In the genomic region with DNA sequence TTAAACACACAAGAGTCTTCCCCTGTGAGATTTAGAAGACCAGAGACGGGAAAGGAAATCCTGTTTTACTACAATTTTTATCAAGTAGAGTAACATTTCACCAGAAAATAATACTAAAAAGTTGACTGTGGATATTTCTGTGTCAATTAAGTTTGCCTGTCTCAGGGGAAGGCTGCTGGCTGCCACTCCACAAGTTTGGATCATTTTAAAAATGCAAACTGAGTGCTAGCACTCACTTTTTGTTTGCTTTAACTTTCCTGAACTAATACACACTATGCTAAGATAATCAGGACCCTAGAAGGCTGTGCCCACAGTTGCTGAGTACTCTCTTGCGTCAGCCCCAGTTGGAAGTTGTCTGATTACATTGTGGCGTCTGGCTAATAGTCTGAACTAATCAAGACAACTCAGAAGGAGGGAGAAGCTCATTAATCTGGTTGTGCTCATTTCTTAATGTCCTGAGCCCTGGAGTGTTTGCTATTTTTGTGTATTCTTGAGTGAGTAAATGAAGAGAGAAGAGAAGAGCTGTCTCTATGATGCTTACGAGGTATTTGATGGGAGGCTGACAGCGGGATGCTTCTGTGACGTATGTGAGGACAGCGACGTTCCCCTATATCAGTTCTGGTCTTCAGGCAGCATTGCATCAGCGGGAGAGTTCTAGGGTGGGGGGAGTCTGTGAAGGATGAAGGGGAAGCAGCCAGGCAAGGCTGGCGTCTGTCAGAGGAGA, we compare ENCODE assay signal across 27 cellular contexts.
DNase-seq lines count a peak whose midpoint lies in the region; ATAC-seq, FAIRE-seq and TF ChIP-seq lines count a peak whose summit lies in the region.
"Had no signal": no experiment of that assay in that cellular context is flagged by ENCODE, and none has a peak within 500 bp of the region (broad histone marks: within the 10 kb centered on the region; RNA-seq: fewer than 3 reads in every experiment).

No MANE protein-coding gene starts in this region.

- H3K4me1 ChIP-seq in H1 (replicated peaks in 1 of 4; ENCODE audit: control insufficient read depth in 3 of 4, insufficient read depth in 4 of 4, low read length in 3 of 4) (no peaks in the 10 kb centered on the region), right cardiac atrium (ENCODE audit: control insufficient read depth, insufficient read depth, low read length) (no peaks in the 10 kb centered on the region), smooth muscle cell (ENCODE audit: low read depth) (no peaks in the 10 kb centered on the region), prostate gland (replicated peaks) (no peaks in the 10 kb centered on the region)
- H3K4me1 ChIP-seq: SJCRH30 had no signal

- intact Hi-C loops in activated CD4-positive, alpha-beta T cell treated with anti-CD3 and anti-CD28 coated beads, Interleukin-2, amount 10 ng/mL, durations not matched to agents 24 days and 14 days (cut with micrococcal nuclease), result no loop called here
- intact Hi-C loops in right cardiac atrium (cut with DNase I), result no loop called here
- intact Hi-C loops in prostate gland (cut with DNase I), result no loop called here

- H3K4ac ChIP-seq in H1 (replicated peaks; ENCODE audit: insufficient read length, low read depth, low read length), result no peak overlapping the region

- WGBS in H1 (ENCODE audit: extremely low coverage in 1 of 2, insufficient coverage in 1 of 2, insufficient read length in 1 of 2, insufficient replicate concordance in 2 of 2, low coverage in 1 of 2, low lambda C conversion rate in 2 of 2, missing lambda C conversion rate in 1 of 2), 2 experiments, result 78% methylated on average over 10 of the region's 10 CpGs; no CpG with 5 or more reads in 1 of the 2 experiments
- WGBS in right cardiac atrium, result 47% methylated on average over 10 of the region's 10 CpGs
- 53% methylated on average over 10 of the region's 10 CpGs for WGBS in smooth muscle cell (ENCODE audit: low lambda C conversion rate)
- 76% methylated on average over 10 of the region's 10 CpGs for WGBS in prostate gland

- no peaks in the 10 kb centered on the region for H3F3A ChIP-seq in smooth muscle cell (ENCODE audit: low read depth)

- FAIRE-seq in H1 (lab: Jason Lieb, UNC), result no peak
- FAIRE-seq: G401.6, GM18507 had no signal

- H3K4me3 ChIP-seq in H1 (ENCODE audit: extremely low read depth in 1 of 4, insufficient read depth in 2 of 4, low read depth in 3 of 4, low read length in 4 of 4) (no peak overlapping the region), right cardiac atrium (ENCODE audit: low read length) (no peak overlapping the region), smooth muscle cell (no peak overlapping the region), prostate gland (no peak overlapping the region)
- H3K4me3 ChIP-seq: SJCRH30 had no signal

- H2AFZ ChIP-seq in H1 (ENCODE audit: low read length), result no peak overlapping the region
- peak overlapping the region; percentile 46 for H2AFZ ChIP-seq in smooth muscle cell (ENCODE audit: low read depth)

- no peaks in the 10 kb centered on the region for H3K27me3 Mint-ChIP-seq in activated CD4-positive, alpha-beta T cell treated with anti-CD3 and anti-CD28 coated beads, Interleukin-2, amount 10 ng/mL, durations not matched to agents 24 days and 14 days

- no peak overlapping the region for H3K23ac ChIP-seq in H1 (ENCODE audit: insufficient read length)

- TF ChIP-seq POLR2A in H1 (IDR thresholded peaks at IDR 0.05; ENCODE audit: control extremely low read depth in 1 of 2, low read depth in 2 of 2, low read length in 2 of 2) (no peak), prostate gland (IDR thresholded peaks at IDR 0.05) (no peak)

- no peaks in the 10 kb centered on the region for H3K36me3 Mint-ChIP-seq in activated CD4-positive, alpha-beta T cell treated with anti-CD3 and anti-CD28 coated beads, Interleukin-2, amount 10 ng/mL, durations not matched to agents 24 days and 14 days (ENCODE audit: low read depth)
- H3K36me3 Mint-ChIP-seq: CD8-positive, alpha-beta memory T cell had no signal

- POLR2A ChIA-PET in H1 (lab: Charles Lee; ENCODE audit: partially characterized antibody), result interaction anchor here (1.2 kb wide), 1 partner anchor 9 kb away, joined by 4 read pairs; no protein-coding TSS in a partner anchor

- no peaks in the 10 kb centered on the region for H3K23me2 ChIP-seq in H1 (ENCODE audit: low read depth, low read length)

- no peaks in the 10 kb centered on the region for H3K4me1 Mint-ChIP-seq in activated CD4-positive, alpha-beta T cell treated with anti-CD3 and anti-CD28 coated beads, Interleukin-2, amount 10 ng/mL, durations not matched to agents 24 days and 14 days
- H3K4me1 Mint-ChIP-seq: CD8-positive, alpha-beta memory T cell; IgD-negative memory B cell had no signal

- no peaks in the 10 kb centered on the region for H3K79me2 ChIP-seq in H1 (ENCODE audit: control insufficient read depth in 1 of 2, insufficient read depth in 2 of 2, low read length in 2 of 2)
- no peaks in the 10 kb centered on the region for H3K79me2 ChIP-seq in smooth muscle cell (ENCODE audit: low read depth)

- H2BK5ac ChIP-seq in H1 (ENCODE audit: low read depth, low read length), result no peak overlapping the region

- H3K9ac ChIP-seq in H1 (replicated peaks in 1 of 4; ENCODE audit: extremely low read depth in 1 of 4, low read depth in 3 of 4, low read length in 3 of 4) (no peak overlapping the region), smooth muscle cell (ENCODE audit: low read depth) (no peak overlapping the region)

- TF ChIP-seq RAD21 in H1 (IDR thresholded peaks at IDR 0.05 in 1 of 2, conservative IDR thresholded peaks at IDR 0.05 in 1 of 2; ENCODE audit: low read depth in 2 of 2, low read length in 2 of 2), result no peak

- CTCF ChIA-PET in H1 (lab: Charles Lee; ENCODE audit: partially characterized antibody), result interaction anchor here (0.6 to 2.2 kb wide), 2 partner anchors 19 to 413 kb away, joined by 3 to 7 read pairs; no protein-coding TSS in a partner anchor

- H2BK12ac ChIP-seq in H1 (ENCODE audit: low read depth, low read length), result no peak overlapping the region

- H3K27me3 ChIP-seq in H1 (replicated peaks in 1 of 4; ENCODE audit: control insufficient read depth in 3 of 4, extremely low read depth in 1 of 4, insufficient read depth in 3 of 4, low read length in 3 of 4) (no peaks in the 10 kb centered on the region), right cardiac atrium (ENCODE audit: control insufficient read depth, insufficient read depth) (no peaks in the 10 kb centered on the region), smooth muscle cell (ENCODE audit: low read depth) (no peaks in the 10 kb centered on the region), prostate gland (replicated peaks; ENCODE audit: insufficient read depth) (no peaks in the 10 kb centered on the region)
- H3K27me3 ChIP-seq: SJCRH30 had no signal

- H3K79me1 ChIP-seq in H1 (ENCODE audit: low read depth, low read length), result no peaks in the 10 kb centered on the region

- H4K20me1 ChIP-seq in H1 (replicated peaks in 1 of 2; ENCODE audit: control insufficient read depth in 1 of 2, insufficient read depth in 2 of 2, low read length in 2 of 2), result no peaks in the 10 kb centered on the region
- no peaks in the 10 kb centered on the region for H4K20me1 ChIP-seq in smooth muscle cell (ENCODE audit: low read depth)

- H3K18ac ChIP-seq in H1 (ENCODE audit: extremely low read depth, low read length), result no peak overlapping the region

- H3K27ac ChIP-seq in H1 (ENCODE audit: low read depth, low read length) (no peak overlapping the region), right cardiac atrium (ENCODE audit: low read length) (no peak overlapping the region), smooth muscle cell (ENCODE audit: low read depth) (peak overlapping the region; percentile 18), prostate gland (no peak overlapping the region)
- H3K27ac ChIP-seq: 22Rv1, SJCRH30 had no signal

- TF ChIP-seq CTCF in H1 (IDR thresholded peaks at IDR 0.05; ENCODE audit: control extremely low read depth in 1 of 3, insufficient read depth in 1 of 3, low read depth in 1 of 3, low read length in 3 of 3) (no peak), smooth muscle cell (IDR thresholded peaks at IDR 0.05; ENCODE audit: borderline replicate concordance, insufficient read depth, poor library complexity, severe bottlenecking) (no peak), prostate gland (IDR thresholded peaks at IDR 0.05) (no peak)

- H3K4me3 Mint-ChIP-seq in activated CD4-positive, alpha-beta T cell treated with anti-CD3 and anti-CD28 coated beads, Interleukin-2, amount 10 ng/mL, durations not matched to agents 24 days and 14 days, result no peak overlapping the region
- H3K4me3 Mint-ChIP-seq: IgD-negative memory B cell had no signal

- H3K4me2 ChIP-seq in H1 (ENCODE audit: insufficient read depth in 1 of 2, low read depth in 2 of 2, low read length in 2 of 2) (no peak overlapping the region), smooth muscle cell (peak overlapping the region; percentile 0)

- H2BK15ac ChIP-seq in H1 (ENCODE audit: low read length), result no peak overlapping the region

- peak; percentile 16 for DNase-seq in activated CD4-positive, alpha-beta T cell treated with anti-CD3 and anti-CD28 coated beads, Interleukin-2, amount 10 ng/mL, durations not matched to agents 24 days and 14 days
- no peak for DNase-seq in activated CD4-positive, alpha-beta T cell treated with anti-CD3 and anti-CD28 coated beads for 48 hours
- DNase-seq in H1 (ENCODE audit: low read depth in 1 of 2, low spot score in 2 of 2) (no peak), right cardiac atrium (peak in 2 of 3 donors; percentile 74 to 78), smooth muscle cell (lab: John Stamatoyannopoulos, UW; ENCODE audit: unreplicated experiment) (no peak), prostate gland (ENCODE audit: low spot score) (no peak), GM19238 (ENCODE audit: insufficient read length, low spot score) (no peak)
- DNase-seq: ACHN; C1 segment of cervical spinal cord; Calu3; CD8-positive, alpha-beta memory T cell; DMS153; GOT3; Karpas-422; NCI-H1105 treated with DMSO at 0.1 percent for 48 hours; NCI-H2029 treated with DMSO at 0.1 percent for 48 hours; NCI-H226; NCI-H510A treated with DMSO at 0.1 percent for 48 hours; NCI-H748 treated with DMSO at 0.1 percent for 48 hours; SJCRH30 had no signal

- no peak overlapping the region for H4K5ac ChIP-seq in H1 (ENCODE audit: insufficient read length, low read depth, low read length)

- no peaks in the 10 kb centered on the region for H3K9me3 Mint-ChIP-seq in activated CD4-positive, alpha-beta T cell treated with anti-CD3 and anti-CD28 coated beads, Interleukin-2, amount 10 ng/mL, durations not matched to agents 24 days and 14 days

- no peak overlapping the region for H3K14ac ChIP-seq in H1 (ENCODE audit: insufficient read length)

- H2BK120ac ChIP-seq in H1 (replicated peaks; ENCODE audit: low read depth, low read length), result no peak overlapping the region

- H3K27ac Mint-ChIP-seq in activated CD4-positive, alpha-beta T cell treated with anti-CD3 and anti-CD28 coated beads, Interleukin-2, amount 10 ng/mL, durations not matched to agents 24 days and 14 days, result no peak overlapping the region
- H3K27ac Mint-ChIP-seq: CD8-positive, alpha-beta memory T cell; IgD-negative memory B cell had no signal

- no peaks in the 10 kb centered on the region for H3K9me3 ChIP-seq in H1 (ENCODE audit: insufficient read depth in 2 of 2, low read depth in 1 of 2, low read length in 1 of 2)
- no peaks in the 10 kb centered on the region for H3K9me3 ChIP-seq in right cardiac atrium (ENCODE audit: control insufficient read depth, low read length)
- H3K9me3 ChIP-seq in smooth muscle cell (replicated peaks; ENCODE audit: low read depth), result no peaks in the 10 kb centered on the region
- H3K9me3 ChIP-seq in prostate gland, result no peaks in the 10 kb centered on the region
- H3K9me3 ChIP-seq: SJCRH30 had no signal

- 0 out of 2 replicates have a peak overlapping the region, but pooled peaks have one; percentile 12 for H4K8ac ChIP-seq in H1 (ENCODE audit: extremely low read depth, insufficient read depth, low read length)

- no peak overlapping the region for H4K91ac ChIP-seq in H1 (replicated peaks; ENCODE audit: insufficient read length, low read length)

- H3K36me3 ChIP-seq in H1 (ENCODE audit: control insufficient read depth in 2 of 4, insufficient read depth in 4 of 4, low read length in 3 of 4) (no peaks in the 10 kb centered on the region), smooth muscle cell (ENCODE audit: low read depth) (no peaks in the 10 kb centered on the region), prostate gland (no peaks in the 10 kb centered on the region)
- H3K36me3 ChIP-seq: SJCRH30 had no signal

- no peak overlapping the region for H2AK5ac ChIP-seq in H1 (ENCODE audit: low read depth, low read length)

- TF ChIP-seq EP300 in H1 (IDR thresholded peaks at IDR 0.05; ENCODE audit: borderline replicate concordance in 1 of 2, low read depth in 2 of 2, low read length in 2 of 2), result no peak

- no peak overlapping the region for H3K56ac ChIP-seq in H1 (replicated peaks; ENCODE audit: insufficient read length, low read depth, low read length)

- no peak overlapping the region for H2BK20ac ChIP-seq in H1 (ENCODE audit: low read length)

- ATAC-seq in right cardiac atrium (peak; percentile 84 to 92), HG02759 (IDR thresholded peaks at IDR 0.05; ENCODE audit: unreplicated experiment) (no peak)
- ATAC-seq: HCT116, Panc1 had no signal

Comparison
In these comparisons a context has a peak if more than half of its experiments do, and no peak if none do; other contexts are left out.
1. DNase-seq: peak in activated CD4-positive, alpha-beta T cell treated with anti-CD3 and anti-CD28 coated beads, Interleukin-2, amount 10 ng/mL, durations not matched to agents 24 days and 14 days (single experiment) and right cardiac atrium (2 of 3); none in activated CD4-positive, alpha-beta T cell treated with anti-CD3 and anti-CD28 coated beads for 48 hours (single experiment), H1 (0 of 2), smooth muscle cell (single experiment), prostate gland (single experiment) and GM19238 (single experiment).